In the genomic region with DNA sequence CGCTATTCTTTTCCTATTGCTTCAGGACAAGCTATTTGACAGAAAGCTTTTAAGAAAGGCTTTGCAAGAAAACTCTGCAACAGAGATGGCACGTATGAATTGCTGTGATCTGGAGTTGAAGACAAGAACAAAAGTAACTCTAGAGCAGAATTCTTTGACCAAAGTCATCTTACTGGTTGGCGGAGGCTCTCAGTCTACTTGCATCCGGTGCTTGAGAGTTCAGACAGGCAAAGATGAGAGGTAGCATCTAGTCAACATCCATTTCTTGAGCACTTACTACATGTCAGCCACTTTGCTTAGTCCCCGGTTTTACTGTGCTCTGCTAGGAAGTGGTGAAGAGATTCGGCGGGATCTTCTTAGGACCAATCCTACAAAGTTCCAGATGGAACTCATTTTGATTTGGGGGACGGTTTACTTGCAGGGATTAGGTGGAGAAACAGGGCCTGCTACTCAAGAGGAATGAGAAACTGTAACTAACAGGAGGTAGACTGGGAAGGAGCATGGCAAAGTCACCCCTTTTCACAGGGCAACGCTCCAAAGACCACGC, we compare ENCODE assay signal across 8 cellular contexts. TPM values are rescaled to one million over a fixed set of nuclear protein-coding genes. Genes with fewer than 3 reads are reported as not detected.
DNase-seq lines count a peak whose midpoint lies in the region; ATAC-seq and TF ChIP-seq lines count a peak whose summit lies in the region.

No MANE protein-coding gene starts in this region.

- peaks cover 0 to 7% (median 0%) of the 10 kb centered on the region in 12 donors for H3K9me3 ChIP-seq in heart left ventricle
- H3K9me3 ChIP-seq in WERI-Rb-1 (ENCODE audit: severe bottlenecking), result no peaks in the 10 kb centered on the region
- H3K9me3 ChIP-seq in gastrocnemius medialis, result no peaks in the 10 kb centered on the region

- WGBS in heart left ventricle, 4 donors, result 62 to 69% (median 65%) methylated on average over 10 of the region's 10 CpGs

- intact Hi-C loops in heart left ventricle (cut with DNase I) (loop anchor here in 1 of 10 donors (5.0 kb wide), 1 partner anchor 337 kb away; no protein-coding TSS in a partner anchor), cardiac septum (cut with DNase I) (no loop called here), gastrocnemius medialis (cut with DNase I; ENCODE audit: low total_unique reads) (loop anchor here (2.0 to 10.0 kb wide), 4 partner anchors 41 to 1253 kb away; partner anchors contain the start of genes FGFR1OP2, INTS13 and MRPS35)

- peak overlapping the region; percentile 93 to 99 (median 97) for H3K27ac ChIP-seq in heart left ventricle
- peak overlapping the region; percentile 89 for H3K27ac ChIP-seq in WERI-Rb-1
- H3K27ac ChIP-seq in gastrocnemius medialis, result peak overlapping the region; percentile 90 to 95 (median 92)

- H3K36me3 ChIP-seq in heart left ventricle (no peaks in the 10 kb centered on the region), WERI-Rb-1 (peaks cover 5% of the 10 kb centered on the region; the same call in 1 of the 2 replicates), gastrocnemius medialis (no peaks in the 10 kb centered on the region)

- peak overlapping the region; percentile 55 to 99 (median 86) for H3K4me3 ChIP-seq in heart left ventricle
- peak overlapping the region; percentile 95 for H3K4me3 ChIP-seq in WERI-Rb-1 (ENCODE audit: low read depth, low read length)
- peak overlapping the region; percentile 76 to 90 (median 85) for H3K4me3 ChIP-seq in gastrocnemius medialis

- no peak for TF ChIP-seq CTCF in heart left ventricle (IDR thresholded peaks at IDR 0.05)
- TF ChIP-seq CTCF in WERI-Rb-1 (IDR thresholded peaks at IDR 0.05; ENCODE audit: low read depth, low read length), result no peak
- TF ChIP-seq CTCF in gastrocnemius medialis (IDR thresholded peaks at IDR 0.05 in 4 of 5, conservative IDR thresholded peaks at IDR 0.05 in 1 of 5), result no peak

- in situ Hi-C loops in gastrocnemius medialis (cut with MboI; ENCODE audit: low sequenced_read_pairs in 4 of 4), result no loop called here

- DNase-seq in heart left ventricle, result no peak
- DNase-seq in cardiac septum (ENCODE audit: low spot score), result no peak
- no peak for DNase-seq in WERI-Rb-1
- peak; percentile 1 for DNase-seq in glomerular visceral epithelial cell (ENCODE audit: extremely low spot score)
- DNase-seq in gastrocnemius medialis, result no peak
- no peak for DNase-seq in NCI-H748 (lab: John Stamatoyannopoulos, UW; ENCODE audit: unreplicated experiment)

- ATAC-seq in heart left ventricle, result peak in 1 of 4 donors; percentile 4
- no peak for ATAC-seq in gastrocnemius medialis
- no peak for ATAC-seq in GM19023 (IDR thresholded peaks at IDR 0.05; ENCODE audit: unreplicated experiment)
- ATAC-seq in GM19467 (IDR thresholded peaks at IDR 0.05; ENCODE audit: unreplicated experiment), result no peak

- H3K27me3 ChIP-seq in heart left ventricle (no peaks in the 10 kb centered on the region), WERI-Rb-1 (ENCODE audit: insufficient read depth, low read depth, severe bottlenecking) (no peaks in the 10 kb centered on the region), gastrocnemius medialis (no peaks in the 10 kb centered on the region)

- H3K4me1 ChIP-seq in heart left ventricle (peaks cover 0 to 23% (median 6%) of the 10 kb centered on the region in 12 donors), gastrocnemius medialis (peaks cover 7 to 16% of the 10 kb centered on the region in 2 donors)

- TF ChIP-seq POLR2A in heart left ventricle (IDR thresholded peaks at IDR 0.05) (no peak), gastrocnemius medialis (IDR thresholded peaks at IDR 0.05) (no peak)

RNA-seq across cellular contexts. Expression of gene CCDC91, which starts 0.4 kb away (rescaled TPM):
- total RNA-seq in heart left ventricle (10 to 100 TPM; 36.0 to 62.1 (median 52.2) TPM), cardiac septum (48.5 TPM), gastrocnemius medialis (10 to 100 TPM; 22.3 to 50.6 (median 36.6) TPM)
- 10 to 100 TPM; 24.9 to 32.1 TPM for polyA plus RNA-seq in heart left ventricle
